Comparison of ENCODE assay signal across 8 cellular contexts in the genomic region with DNA sequence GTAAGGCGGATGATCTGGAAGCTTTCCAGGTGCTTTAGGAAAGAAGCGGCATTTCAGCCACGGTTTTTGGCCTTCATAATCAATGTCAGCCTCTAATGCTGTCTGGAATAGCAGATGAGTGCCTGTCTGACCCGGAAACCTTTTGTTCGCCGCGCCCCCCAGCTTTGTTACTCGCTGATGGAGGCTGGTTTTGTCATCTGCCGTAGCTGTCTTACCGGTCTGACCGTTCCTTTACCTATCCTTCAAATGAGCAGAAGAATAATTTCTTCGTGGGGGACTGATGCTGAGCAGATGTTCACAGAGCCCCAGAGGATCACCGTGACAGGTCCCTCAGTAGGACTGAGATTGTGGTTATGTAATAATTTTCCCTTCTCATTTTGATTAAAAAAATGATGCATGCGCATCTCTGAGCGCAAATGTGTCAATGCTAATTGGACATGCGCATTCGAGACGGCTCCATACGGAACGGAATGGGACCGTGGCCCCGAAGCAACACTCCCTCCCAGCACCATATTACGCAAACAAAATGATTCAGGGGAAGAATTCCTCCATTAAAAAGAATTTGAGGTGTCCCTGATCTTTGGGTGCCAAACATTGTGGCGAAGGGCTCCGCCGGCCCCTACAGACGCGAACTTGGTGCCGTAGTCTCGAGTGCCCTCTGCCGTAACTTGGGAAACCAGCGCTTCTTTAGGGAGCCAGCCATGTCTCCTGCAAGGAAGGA. TPM values are rescaled to one million over a fixed set of nuclear protein-coding genes. Genes with fewer than 3 reads are reported as not detected.
A peak's percentile ranks its signal among the peaks of the same experiment; 100 is the strongest.
DNase-seq lines count a peak whose midpoint lies in the region; ATAC-seq and TF ChIP-seq lines count a peak whose summit lies in the region.

No MANE protein-coding gene starts in this region.

- intact Hi-C loops in activated CD4-positive, alpha-beta T cell treated with anti-CD3 and anti-CD28 coated beads, Interleukin-2, amount 10 ng/mL, durations not matched to agents 24 days and 14 days (cut with micrococcal nuclease): loop anchor here (2.0 kb wide), 2 partner anchors 28 to 132 kb away; a partner anchor contains a TSS
- intact Hi-C loops in left cardiac atrium (cut with DNase I): loop anchor here (2.0 to 10.0 kb wide), 4 partner anchors 130 to 699 kb away; no protein-coding TSS in a partner anchor

- peak overlapping the region; percentile 40 for H3K4me2 ChIP-seq in parathyroid adenoma (ENCODE audit: low read length)

- ATAC-seq in activated naive CD8-positive, alpha-beta T cell treated with anti-CD3 and anti-CD28 coated beads, Interleukin-2, amount 10 ng/mL, durations not matched to agents 7 days and 5 days (ENCODE audit: low read depth): peak; percentile 67
- ATAC-seq in left cardiac atrium (peak; percentile 79 to 84), HG03025 (IDR thresholded peaks at IDR 0.05; ENCODE audit: low FRiP score, unreplicated experiment) (no peak), GM18907 (IDR thresholded peaks at IDR 0.05; ENCODE audit: unreplicated experiment) (no peak)

- H3K9me3 ChIP-seq in parathyroid adenoma (ENCODE audit: control insufficient read depth, low read length): no peaks in the 10 kb centered on the region

- H3K36me3 ChIP-seq in parathyroid adenoma (ENCODE audit: control insufficient read depth, insufficient read depth, low read length): no peaks in the 10 kb centered on the region

- peak overlapping the region; percentile 71 for H2AFZ ChIP-seq in parathyroid adenoma

- TF ChIP-seq CTCF in parathyroid adenoma (IDR thresholded peaks at IDR 0.05): peak; percentile 44

- no peaks in the 10 kb centered on the region for H3K4me1 ChIP-seq in parathyroid adenoma

- H3K79me2 ChIP-seq in parathyroid adenoma: no peaks in the 10 kb centered on the region

- peak overlapping the region; percentile 44 for H3K4me3 Mint-ChIP-seq in activated CD4-positive, alpha-beta T cell treated with anti-CD3 and anti-CD28 coated beads, Interleukin-2, amount 10 ng/mL, durations not matched to agents 24 days and 14 days
- peak overlapping the region; percentile 69 for H3K4me3 Mint-ChIP-seq in activated naive CD8-positive, alpha-beta T cell treated with anti-CD3 and anti-CD28 coated beads, Interleukin-2, amount 10 ng/mL, durations not matched to agents 7 days and 5 days

- DNase-seq in activated CD4-positive, alpha-beta T cell treated with anti-CD3 and anti-CD28 coated beads, Interleukin-2, amount 10 ng/mL, durations not matched to agents 24 days and 14 days: peak; percentile 65
- no peak for DNase-seq in activated CD4-positive, alpha-beta T cell treated with anti-CD3 and anti-CD28 coated beads for 1 hour
- DNase-seq in NCI-H187 treated with DMSO at 0.1 percent for 48 hours (lab: John Stamatoyannopoulos, UW) (peak; percentile 5), left cardiac atrium (peak; percentile 51)
- peak; percentile 49 for DNase-seq in activated naive CD8-positive, alpha-beta T cell treated with anti-CD3 and anti-CD28 coated beads, Interleukin-2, amount 10 ng/mL, durations not matched to agents 7 days and 5 days

- H3K9ac ChIP-seq in parathyroid adenoma: no peak overlapping the region

- POLR2A ChIA-PET in activated naive CD8-positive, alpha-beta T cell treated with anti-CD3 and anti-CD28 coated beads, Interleukin-2, amount 10 ng/mL, durations not matched to agents 7 days and 5 days (lab: Charles Lee): no interaction called here

- no peaks in the 10 kb centered on the region for H3K9me3 Mint-ChIP-seq in activated CD4-positive, alpha-beta T cell treated with anti-CD3 and anti-CD28 coated beads, Interleukin-2, amount 10 ng/mL, durations not matched to agents 24 days and 14 days
- H3K9me3 Mint-ChIP-seq in activated naive CD8-positive, alpha-beta T cell treated with anti-CD3 and anti-CD28 coated beads, Interleukin-2, amount 10 ng/mL, durations not matched to agents 7 days and 5 days: no peaks in the 10 kb centered on the region

- H3K27ac ChIP-seq in parathyroid adenoma: no peak overlapping the region

- H3K4me3 ChIP-seq in parathyroid adenoma (ENCODE audit: low read depth, low read length): no peak overlapping the region

- no peaks in the 10 kb centered on the region for H3K36me3 Mint-ChIP-seq in activated CD4-positive, alpha-beta T cell treated with anti-CD3 and anti-CD28 coated beads, Interleukin-2, amount 10 ng/mL, durations not matched to agents 24 days and 14 days (ENCODE audit: low read depth)
- H3K36me3 Mint-ChIP-seq in activated naive CD8-positive, alpha-beta T cell treated with anti-CD3 and anti-CD28 coated beads, Interleukin-2, amount 10 ng/mL, durations not matched to agents 7 days and 5 days: no peaks in the 10 kb centered on the region

- H3K27me3 Mint-ChIP-seq in activated CD4-positive, alpha-beta T cell treated with anti-CD3 and anti-CD28 coated beads, Interleukin-2, amount 10 ng/mL, durations not matched to agents 24 days and 14 days: peaks cover 33% of the 10 kb centered on the region
- H3K27me3 Mint-ChIP-seq in activated naive CD8-positive, alpha-beta T cell treated with anti-CD3 and anti-CD28 coated beads, Interleukin-2, amount 10 ng/mL, durations not matched to agents 7 days and 5 days: peaks cover 57% of the 10 kb centered on the region

- no peaks in the 10 kb centered on the region for H3K27me3 ChIP-seq in parathyroid adenoma (ENCODE audit: control insufficient read depth, insufficient read depth, low read length)

- H3K27ac Mint-ChIP-seq in activated CD4-positive, alpha-beta T cell treated with anti-CD3 and anti-CD28 coated beads, Interleukin-2, amount 10 ng/mL, durations not matched to agents 24 days and 14 days: no peak overlapping the region
- H3K27ac Mint-ChIP-seq in activated naive CD8-positive, alpha-beta T cell treated with anti-CD3 and anti-CD28 coated beads, Interleukin-2, amount 10 ng/mL, durations not matched to agents 7 days and 5 days: no peak overlapping the region

- peaks cover 3% of the 10 kb centered on the region for H3K4me1 Mint-ChIP-seq in activated CD4-positive, alpha-beta T cell treated with anti-CD3 and anti-CD28 coated beads, Interleukin-2, amount 10 ng/mL, durations not matched to agents 24 days and 14 days
- peaks cover 10% of the 10 kb centered on the region for H3K4me1 Mint-ChIP-seq in activated naive CD8-positive, alpha-beta T cell treated with anti-CD3 and anti-CD28 coated beads, Interleukin-2, amount 10 ng/mL, durations not matched to agents 7 days and 5 days

RNA-seq across cellular contexts. Expression of a gene that starts 27.6 kb away (rescaled TPM):
- total RNA-seq in activated CD4-positive, alpha-beta T cell treated with anti-CD3 and anti-CD28 coated beads, Interleukin-2, amount 10 ng/mL, durations not matched to agents 24 days and 14 days: not detected in 2 replicates
- total RNA-seq in activated naive CD8-positive, alpha-beta T cell treated with anti-CD3 and anti-CD28 coated beads, Interleukin-2, amount 10 ng/mL, durations not matched to agents 7 days and 5 days: not detected
- total RNA-seq in left cardiac atrium: not detected

RNA-seq across cellular contexts. Expression of a gene that starts 51.0 kb away (rescaled TPM):
- total RNA-seq in activated CD4-positive, alpha-beta T cell treated with anti-CD3 and anti-CD28 coated beads, Interleukin-2, amount 10 ng/mL, durations not matched to agents 24 days and 14 days: 3,066 and 3,162 TPM in 2 replicates
- total RNA-seq in activated naive CD8-positive, alpha-beta T cell treated with anti-CD3 and anti-CD28 coated beads, Interleukin-2, amount 10 ng/mL, durations not matched to agents 7 days and 5 days: 1,000 to 10,000 TPM in 1 of 2 experiments, 100 to 1,000 TPM in 1; 993 to 1,002 TPM
- total RNA-seq in left cardiac atrium: 100 to 1,000 TPM; 286 to 408 TPM

Comparison
In these comparisons a context has a peak if more than half of its experiments do, and no peak if none do; other contexts are left out.
1. ATAC-seq: peak in activated naive CD8-positive, alpha-beta T cell treated with anti-CD3 and anti-CD28 coated beads, Interleukin-2, amount 10 ng/mL, durations not matched to agents 7 days and 5 days (single experiment) and left cardiac atrium (2 of 2); none in HG03025 (single experiment) and GM18907 (single experiment).